1 cellular context compared by ENCODE assay signal in genomic region chr13:113526466-113527220, GRCh38.
TF ChIP-seq lines count a peak whose summit lies in the region.

No MANE protein-coding gene starts in this region.

TF ChIP-seq in IMR-90, 13 proteins besides CTCF, POLR2A, EP300 and RAD21:
- TF ChIP-seq CHD1 (IDR thresholded peaks at IDR 0.05; ENCODE audit: low read depth, low read length), result no peak
- TF ChIP-seq, protein P1, sequence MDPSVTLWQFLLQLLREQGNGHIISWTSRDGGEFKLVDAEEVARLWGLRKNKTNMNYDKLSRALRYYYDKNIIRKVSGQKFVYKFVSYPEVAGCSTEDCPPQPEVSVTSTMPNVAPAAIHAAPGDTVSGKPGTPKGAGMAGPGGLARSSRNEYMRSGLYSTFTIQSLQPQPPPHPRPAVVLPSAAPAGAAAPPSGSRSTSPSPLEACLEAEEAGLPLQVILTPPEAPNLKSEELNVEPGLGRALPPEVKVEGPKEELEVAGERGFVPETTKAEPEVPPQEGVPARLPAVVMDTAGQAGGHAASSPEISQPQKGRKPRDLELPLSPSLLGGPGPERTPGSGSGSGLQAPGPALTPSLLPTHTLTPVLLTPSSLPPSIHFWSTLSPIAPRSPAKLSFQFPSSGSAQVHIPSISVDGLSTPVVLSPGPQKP (IDR thresholded peaks at IDR 0.05; ENCODE audit: borderline replicate concordance, low read depth, low read length), result no peak
- TF ChIP-seq BHLHE40 (IDR thresholded peaks at IDR 0.05; ENCODE audit: low read depth, low read length), result no peak
- TF ChIP-seq, protein P2, sequence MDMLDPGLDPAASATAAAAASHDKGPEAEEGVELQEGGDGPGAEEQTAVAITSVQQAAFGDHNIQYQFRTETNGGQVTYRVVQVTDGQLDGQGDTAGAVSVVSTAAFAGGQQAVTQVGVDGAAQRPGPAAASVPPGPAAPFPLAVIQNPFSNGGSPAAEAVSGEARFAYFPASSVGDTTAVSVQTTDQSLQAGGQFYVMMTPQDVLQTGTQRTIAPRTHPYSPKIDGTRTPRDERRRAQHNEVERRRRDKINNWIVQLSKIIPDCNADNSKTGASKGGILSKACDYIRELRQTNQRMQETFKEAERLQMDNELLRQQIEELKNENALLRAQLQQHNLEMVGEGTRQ (IDR thresholded peaks at IDR 0.05; ENCODE audit: low read depth, low read length), result no peak
- no peak for TF ChIP-seq RFX5 (IDR thresholded peaks at IDR 0.05; ENCODE audit: low read depth, low read length)
- TF ChIP-seq FOS (IDR thresholded peaks at IDR 0.05; ENCODE audit: low read depth, low read length), result no peak
- no peak for TF ChIP-seq NFE2L2 (IDR thresholded peaks at IDR 0.05; ENCODE audit: low read depth, low read length)
- no peak for TF ChIP-seq MAFK (IDR thresholded peaks at IDR 0.05; ENCODE audit: low read depth, low read length)
- no peak for TF ChIP-seq MXI1 (IDR thresholded peaks at IDR 0.05; ENCODE audit: borderline replicate concordance, low read depth, low read length)
- no peak for TF ChIP-seq MAZ (IDR thresholded peaks at IDR 0.05; ENCODE audit: borderline replicate concordance, low read depth, low read length)
- no peak for TF ChIP-seq SMC3 (IDR thresholded peaks at IDR 0.05; ENCODE audit: low read depth, low read length)
- TF ChIP-seq CEBPB (IDR thresholded peaks at IDR 0.05; ENCODE audit: low read depth, low read length), result no peak
- TF ChIP-seq RCOR1 (IDR thresholded peaks at IDR 0.05; ENCODE audit: insufficient replicate concordance, low read length), result no peak
TF ChIP-seq in IMR-90: peak in this region for 0.
